14 cellular contexts compared by ENCODE assay signal in genomic region chr16:57482845-57483545, GRCh38.
"Had no signal": no experiment of that assay in that cellular context is flagged by ENCODE, and none has a peak within 500 bp of the region (broad histone marks: within the 10 kb centered on the region; RNA-seq: fewer than 3 reads in every experiment).

No MANE protein-coding gene starts in this region.

- H3K4me3 ChIP-seq: coronary artery, pancreas had no signal

- FAIRE-seq: pancreas, urothelium cell line had no signal

- H3K9me3 Mint-ChIP-seq: activated CD4-positive, alpha-beta T cell treated with anti-CD3 and anti-CD28 coated beads, Interleukin-2, amount 10 ng/mL, durations not matched to agents 7 days and 5 days; activated naive CD4-positive, alpha-beta T cell treated with anti-CD3 and anti-CD28 coated beads for 36 hours; activated T-helper 1 cell treated with anti-CD3 and anti-CD28 coated beads, Interleukin-12 subunit alpha, Interleukin-12 subunit beta, Interleukin-2, Interleukin-4 antibody, amounts not matched to agents 30 ng/mL and 10 ng/mL and 1 ng/mL, durations not matched to agents 14 hours and 24 hours and 36 hours; central memory CD8-positive, alpha-beta T cell; nephron progenitor cell; stimulated activated effector memory CD8-positive, alpha-beta T cell treated with anti-CD3 and anti-CD28 coated beads, Interleukin-12 subunit alpha, Interleukin-12 subunit beta, amount 100 ng/mL, for 72 hours; T-helper 2 cell treated with Interferon-gamma antibody and Interleukin-4, amounts not matched to agents 5 μg/mL and 100 μg/mL, for 36 hours had no signal

- H3K27me3 Mint-ChIP-seq: activated CD4-positive, alpha-beta T cell treated with anti-CD3 and anti-CD28 coated beads, Interleukin-2, amount 10 ng/mL, durations not matched to agents 7 days and 5 days; central memory CD8-positive, alpha-beta T cell had no signal

- H3K4me3 Mint-ChIP-seq: activated CD4-positive, alpha-beta T cell treated with anti-CD3 and anti-CD28 coated beads, Interleukin-2, amount 10 ng/mL, durations not matched to agents 7 days and 5 days; activated naive CD4-positive, alpha-beta T cell treated with anti-CD3 and anti-CD28 coated beads for 36 hours; activated T-helper 1 cell treated with anti-CD3 and anti-CD28 coated beads, Interleukin-12 subunit alpha, Interleukin-12 subunit beta, Interleukin-2, Interleukin-4 antibody, amounts not matched to agents 30 ng/mL and 10 ng/mL and 1 ng/mL, durations not matched to agents 14 hours and 24 hours and 36 hours; central memory CD8-positive, alpha-beta T cell; nephron progenitor cell; stimulated activated effector memory CD8-positive, alpha-beta T cell treated with anti-CD3 and anti-CD28 coated beads, Interleukin-12 subunit alpha, Interleukin-12 subunit beta, amount 100 ng/mL, for 72 hours; T-helper 2 cell treated with Interferon-gamma antibody and Interleukin-4, amounts not matched to agents 5 μg/mL and 100 μg/mL, for 36 hours had no signal

- H3K27me3 ChIP-seq: pancreas had no signal

- H3K9me3 ChIP-seq: pancreas had no signal

- H3K36me3 ChIP-seq: pancreas had no signal

- ATAC-seq: left ventricle myocardium superior; pancreas; stimulated activated effector memory CD8-positive, alpha-beta T cell treated with anti-CD3 and anti-CD28 coated beads, Interleukin-12 subunit alpha, Interleukin-12 subunit beta, amount 100 ng/mL, for 72 hours had no signal

- DNase-seq: activated CD4-positive, alpha-beta T cell treated with anti-CD3 and anti-CD28 coated beads, Interleukin-2, amount 10 ng/mL, durations not matched to agents 7 days and 5 days; activated naive CD4-positive, alpha-beta T cell treated with anti-CD3 and anti-CD28 coated beads for 36 hours; foreskin fibroblast; glutamatergic neuron; left ventricle myocardium superior; mesenchymal stem cell; nephron progenitor cell had no signal

- H3K27ac Mint-ChIP-seq: activated naive CD4-positive, alpha-beta T cell treated with anti-CD3 and anti-CD28 coated beads for 36 hours; activated T-helper 1 cell treated with anti-CD3 and anti-CD28 coated beads, Interleukin-12 subunit alpha, Interleukin-12 subunit beta, Interleukin-2, Interleukin-4 antibody, amounts not matched to agents 30 ng/mL and 10 ng/mL and 1 ng/mL, durations not matched to agents 14 hours and 24 hours and 36 hours; nephron progenitor cell; stimulated activated effector memory CD8-positive, alpha-beta T cell treated with anti-CD3 and anti-CD28 coated beads, Interleukin-12 subunit alpha, Interleukin-12 subunit beta, amount 100 ng/mL, for 72 hours; T-helper 2 cell treated with Interferon-gamma antibody and Interleukin-4, amounts not matched to agents 5 μg/mL and 100 μg/mL, for 36 hours had no signal
